Comparison of ENCODE assay signal across 18 cellular contexts in genomic region chr3:126126811-126127431, GRCh38. TPM values are rescaled to one million over a fixed set of nuclear protein-coding genes. Genes with fewer than 3 reads are reported as not detected.
A peak's percentile ranks its signal among the peaks of the same experiment; 100 is the strongest.
DNase-seq lines count a peak whose midpoint lies in the region; ATAC-seq, FAIRE-seq and TF ChIP-seq lines count a peak whose summit lies in the region.
"Had no signal": no experiment of that assay in that cellular context is flagged by ENCODE, and none has a peak within 500 bp of the region (broad histone marks: within the 10 kb centered on the region; RNA-seq: fewer than 3 reads in every experiment).

No MANE protein-coding gene starts in this region.

- H3K9me3 Mint-ChIP-seq in WTC11: no peaks in the 10 kb centered on the region
- H3K9me3 Mint-ChIP-seq: activated T-helper 2 cell treated with anti-CD3 and anti-CD28 coated beads, Interferon-gamma antibody, Interleukin-2, Interleukin-4, amounts not matched to agents 10 μg/mL and 5 μg/mL and 100 μg/mL, durations not matched to agents 14 hours and 24 hours and 36 hours; central memory CD8-positive, alpha-beta T cell had no signal

- H3K4me2 ChIP-seq in SK-N-SH: no peak overlapping the region

- peak; percentile 9 for DNase-seq in SK-N-SH
- DNase-seq in WTC11 (ENCODE audit: low spot score): peak; percentile 5
- DNase-seq in left colon: peak; percentile 1 to 10
- DNase-seq in sigmoid colon: peak; percentile 50
- no peak for DNase-seq in D341Med (ENCODE audit: low spot score)
- no peak for DNase-seq in HTR-8/SVneo (ENCODE audit: insufficient read length, low spot score)
- no peak for DNase-seq in NCI-H1048 (lab: John Stamatoyannopoulos, UW)
- DNase-seq: activated CD4-positive, alpha-beta T cell treated with anti-CD3 and anti-CD28 coated beads, Interleukin-2, amount 50 U/mL, for 48 hours; amygdala; COR-L47; EL; NCI-H1436 treated with DMSO at 0.1 percent for 48 hours had no signal

- POLR2A ChIA-PET in SK-N-SH (lab: Yijun Ruan, JAX): no interaction called here
- POLR2A ChIA-PET in WTC11 (lab: Charles Lee): no interaction called here

- H3K79me2 ChIP-seq in SK-N-SH (ENCODE audit: insufficient read depth): no peaks in the 10 kb centered on the region

- no peak overlapping the region for H3K9ac ChIP-seq in SK-N-SH

- no peak overlapping the region for H3K4me3 ChIP-seq in SK-N-SH (ENCODE audit: low read depth in 2 of 2, low read length in 1 of 2)
- no peak overlapping the region for H3K4me3 ChIP-seq in sigmoid colon

- no peaks in the 10 kb centered on the region for H3K27me3 ChIP-seq in SK-N-SH (ENCODE audit: insufficient read depth)
- no peaks in the 10 kb centered on the region for H3K27me3 ChIP-seq in sigmoid colon

- no peak overlapping the region for H2AFZ ChIP-seq in SK-N-SH (ENCODE audit: low read depth)

- no peak for TF ChIP-seq POLR2A in sigmoid colon (IDR thresholded peaks at IDR 0.05)

- FAIRE-seq in HTR-8/SVneo (lab: Jason Lieb, UNC): no peak
- FAIRE-seq: H54, keratinocyte had no signal

- no peaks in the 10 kb centered on the region for H3K27me3 Mint-ChIP-seq in WTC11 (ENCODE audit: low read depth)

- intact Hi-C loops in left colon (cut with DNase I, micrococcal nuclease) (loop anchor here in 1 of 2 donors (5.0 kb wide), 1 partner anchor 265 kb away; the partner anchor contains the start of gene CFAP100), sigmoid colon (cut with DNase I) (no loop called here)

- TF ChIP-seq CTCF in SK-N-SH (IDR thresholded peaks at IDR 0.05) (no peak), WTC11 (IDR thresholded peaks at IDR 0.05) (no peak), sigmoid colon (IDR thresholded peaks at IDR 0.05) (no peak)

- TF ChIP-seq RAD21 in SK-N-SH (IDR thresholded peaks at IDR 0.05; ENCODE audit: low read length): no peak

- H3K4me1 ChIP-seq in SK-N-SH (ENCODE audit: control insufficient read depth in 1 of 2, insufficient read depth in 2 of 2, low read depth in 1 of 2, low read length in 1 of 2): peaks cover 0 to 25% of the 10 kb centered on the region in 2 experiments; a peak in 1 of 4 replicates
- no peaks in the 10 kb centered on the region for H3K4me1 ChIP-seq in sigmoid colon

- TF ChIP-seq EP300 in SK-N-SH (IDR thresholded peaks at IDR 0.05; ENCODE audit: borderline replicate concordance in 1 of 2, low read depth in 1 of 2, low read length in 1 of 2): no peak
- TF ChIP-seq EP300 in sigmoid colon (IDR thresholded peaks at IDR 0.05): no peak

- no peaks in the 10 kb centered on the region for H3F3A ChIP-seq in SK-N-SH (replicated peaks; ENCODE audit: insufficient read depth)

- ATAC-seq in SK-N-SH treated with all-trans-retinoic acid at 6 μM for 48 hours (no peak), WTC11 (no peak), left colon (no peak)

- peaks cover 14% of the 10 kb centered on the region for H3K4me1 Mint-ChIP-seq in WTC11
- H3K4me1 Mint-ChIP-seq: central memory CD8-positive, alpha-beta T cell had no signal

- H3K27ac Mint-ChIP-seq in WTC11: no peak overlapping the region
- H3K27ac Mint-ChIP-seq: activated T-helper 2 cell treated with anti-CD3 and anti-CD28 coated beads, Interferon-gamma antibody, Interleukin-2, Interleukin-4, amounts not matched to agents 10 μg/mL and 5 μg/mL and 100 μg/mL, durations not matched to agents 14 hours and 24 hours and 36 hours had no signal

- H3K36me3 Mint-ChIP-seq in WTC11: no peaks in the 10 kb centered on the region

- H4K20me1 ChIP-seq in SK-N-SH (ENCODE audit: insufficient read depth): no peaks in the 10 kb centered on the region

- H3K36me3 ChIP-seq in SK-N-SH (replicated peaks in 1 of 2; ENCODE audit: control insufficient read depth in 1 of 2, insufficient read depth in 2 of 2, low read length in 1 of 2) (no peaks in the 10 kb centered on the region), sigmoid colon (no peaks in the 10 kb centered on the region)

- H3K27ac ChIP-seq in SK-N-SH (ENCODE audit: low read depth in 2 of 2, low read length in 1 of 2): no peak overlapping the region
- no peak overlapping the region for H3K27ac ChIP-seq in sigmoid colon
- H3K27ac ChIP-seq: 22Rv1 had no signal

- H3K9me3 ChIP-seq in SK-N-SH (no peaks in the 10 kb centered on the region), sigmoid colon (no peaks in the 10 kb centered on the region)

- no peaks in the 10 kb centered on the region for H3K9me2 ChIP-seq in SK-N-SH

- CTCF ChIA-PET in SK-N-SH (lab: Yijun Ruan, JAX) (no interaction called here), WTC11 (lab: Charles Lee) (interaction anchor here (1.4 kb wide), 1 partner anchor 119 kb away, joined by 3 read pairs; no protein-coding TSS in a partner anchor)

- H3K4me3 Mint-ChIP-seq in WTC11: no peak overlapping the region
- H3K4me3 Mint-ChIP-seq: central memory CD8-positive, alpha-beta T cell had no signal

- WGBS in SK-N-SH (ENCODE audit: low lambda C conversion rate): 18% methylated on average over 6 of the region's 10 CpGs
- WGBS in sigmoid colon, 2 donors: 85 to 87% methylated on average over 10 of the region's 10 CpGs

TF ChIP-seq in SK-N-SH, 30 proteins besides CTCF, POLR2A, EP300 and RAD21 (continues in another document):
- no peak for TF ChIP-seq JUND (IDR thresholded peaks at IDR 0.05)
- TF ChIP-seq MXI1 (IDR thresholded peaks at IDR 0.05; ENCODE audit: low read depth, low read length): no peak
- no peak for TF ChIP-seq TEAD4 (IDR thresholded peaks at IDR 0.05; ENCODE audit: borderline replicate concordance, insufficient read depth)
- TF ChIP-seq, protein P1, sequence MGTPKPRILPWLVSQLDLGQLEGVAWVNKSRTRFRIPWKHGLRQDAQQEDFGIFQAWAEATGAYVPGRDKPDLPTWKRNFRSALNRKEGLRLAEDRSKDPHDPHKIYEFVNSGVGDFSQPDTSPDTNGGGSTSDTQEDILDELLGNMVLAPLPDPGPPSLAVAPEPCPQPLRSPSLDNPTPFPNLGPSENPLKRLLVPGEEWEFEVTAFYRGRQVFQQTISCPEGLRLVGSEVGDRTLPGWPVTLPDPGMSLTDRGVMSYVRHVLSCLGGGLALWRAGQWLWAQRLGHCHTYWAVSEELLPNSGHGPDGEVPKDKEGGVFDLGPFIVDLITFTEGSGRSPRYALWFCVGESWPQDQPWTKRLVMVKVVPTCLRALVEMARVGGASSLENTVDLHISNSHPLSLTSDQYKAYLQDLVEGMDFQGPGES (IDR thresholded peaks at IDR 0.05; ENCODE audit: low read depth, low read length): no peak
- no peak for TF ChIP-seq NRF1 (IDR thresholded peaks at IDR 0.05; ENCODE audit: low read depth, low read length)
- no peak for TF ChIP-seq SMC3 (IDR thresholded peaks at IDR 0.05; ENCODE audit: low read depth, low read length)
- TF ChIP-seq GABPA (IDR thresholded peaks at IDR 0.05; ENCODE audit: low read depth): no peak

TF ChIP-seq in SK-N-SH treated with all-trans-retinoic acid at 6 μM for 48 hours, 23 proteins besides CTCF, POLR2A, EP300 and RAD21 (continues in another document):
- TF ChIP-seq SNAI2 (CRISPR knock-in tag; IDR thresholded peaks at IDR 0.05) (no peak), TOX (CRISPR knock-in tag; IDR thresholded peaks at IDR 0.05; ENCODE audit: borderline replicate concordance) (no peak), ARNTL (CRISPR knock-in tag; IDR thresholded peaks at IDR 0.05; ENCODE audit: borderline replicate concordance, low read depth) (no peak), ZNF70 (CRISPR knock-in tag; IDR thresholded peaks at IDR 0.05) (no peak), BACH2 (CRISPR knock-in tag; IDR thresholded peaks at IDR 0.05; ENCODE audit: borderline replicate concordance) (no peak), ZFP30 (CRISPR knock-in tag; IDR thresholded peaks at IDR 0.05) (no peak), OSR1 (CRISPR knock-in tag; IDR thresholded peaks at IDR 0.05) (no peak), ZNF8 (CRISPR knock-in tag; IDR thresholded peaks at IDR 0.05) (no peak), ZNF565 (CRISPR knock-in tag; conservative IDR thresholded peaks at IDR 0.05; ENCODE audit: low read depth) (no peak), CSDC2 (CRISPR knock-in tag; IDR thresholded peaks at IDR 0.05) (no peak)

TF ChIP-seq in WTC11, 78 proteins besides CTCF, POLR2A, EP300 and RAD21 (continues in another document):
- TF ChIP-seq MYBL2 (CRISPR knock-in tag; IDR thresholded peaks at IDR 0.05) (no peak), TCF7 (CRISPR knock-in tag; IDR thresholded peaks at IDR 0.05; ENCODE audit: low read depth) (no peak)

RNA-seq across cellular contexts. Expression of gene SLC41A3, which starts 43.0 kb away (rescaled TPM):
- polyA plus RNA-seq in SK-N-SH (2012; rRNA removed) (53.4 and 58.4 TPM in 2 replicates), sigmoid colon (10 to 100 TPM in 2 of 3 donors, 1 to 10 TPM in 1; 5.1 to 27.6 (median 19.8) TPM)
- 29.9 and 39.4 TPM in 2 replicates for polyA plus RNA-seq in SK-N-SH (2012; cell fraction: cytosol; rRNA removed)
- 72.6 and 102 TPM in 2 replicates for polyA plus RNA-seq in SK-N-SH (2012; cell fraction: nucleus; rRNA removed)
- total RNA-seq in WTC11 (2021) (28.1 to 33.5 TPM (median 28.4 TPM) in 3 replicates), left colon (10 to 100 TPM; 31.3 to 31.4 TPM), sigmoid colon (10 to 100 TPM; 28.9 to 59.5 (median 42.1) TPM)

RNA-seq across cellular contexts. Expression of gene ALDH1L1, which starts 53.5 kb away (rescaled TPM):
- polyA plus RNA-seq in SK-N-SH (2012; rRNA removed) (0.03 TPM in 1 of 2 replicates, not detected in the other), sigmoid colon (10 to 100 TPM in 1 of 3 donors, 1 to 10 TPM in 2; 7.2 to 10.4 (median 8.5) TPM)
- 0.07 and 0.14 TPM in 2 replicates for polyA plus RNA-seq in SK-N-SH (2012; cell fraction: cytosol; rRNA removed)
- 0.08 and 0.19 TPM in 2 replicates for polyA plus RNA-seq in SK-N-SH (2012; cell fraction: nucleus; rRNA removed)
- total RNA-seq in WTC11 (2021) (0.78 to 2.0 TPM (median 1.2 TPM) in 3 replicates), left colon (10 to 100 TPM in 1 of 2 donors, 1 to 10 TPM in 1; 7.7 to 26.7 TPM), sigmoid colon (10 to 100 TPM; 15.0 to 32.5 (median 27.6) TPM)
- total RNA-seq: activated T-helper 2 cell treated with anti-CD3 and anti-CD28 coated beads, Interferon-gamma antibody, Interleukin-2, Interleukin-4, amounts not matched to agents 10 μg/mL and 5 μg/mL and 100 μg/mL, durations not matched to agents 14 hours and 24 hours and 36 hours had no signal

Comparison
In these comparisons a context has a peak if more than half of its experiments do, and no peak if none do; other contexts are left out.
1. DNase-seq: peak in SK-N-SH (single experiment), WTC11 (single experiment), left colon (2 of 2) and sigmoid colon (single experiment); none in D341Med (single experiment), HTR-8/SVneo (single experiment) and NCI-H1048 (single experiment).